8 cellular contexts compared by ENCODE assay signal in the genomic region with DNA sequence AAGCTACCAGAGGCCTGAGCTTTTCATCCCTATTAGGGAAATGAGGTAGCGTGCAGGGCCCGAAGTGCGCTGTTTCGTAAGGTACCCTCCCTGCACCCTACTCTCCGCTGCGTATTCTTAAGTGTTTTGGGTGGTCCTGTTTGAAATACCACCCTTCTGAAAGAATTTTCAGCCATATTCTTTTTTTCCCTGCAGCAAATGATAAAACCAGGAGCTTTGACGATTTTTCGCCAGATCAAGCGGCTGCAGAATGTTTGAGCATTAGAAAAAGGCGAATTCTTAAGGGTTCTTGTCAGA. TPM values are rescaled to one million over a fixed set of nuclear protein-coding genes. Genes with fewer than 3 reads are reported as not detected.
DNase-seq lines count a peak whose midpoint lies in the region; TF ChIP-seq lines count a peak whose summit lies in the region.

No MANE protein-coding gene starts in this region.

- H3K4me3 ChIP-seq in BE2C (ENCODE audit: low read depth, low read length) = peak overlapping the region; percentile 99
- H3K4me3 ChIP-seq in HUES48 (ENCODE audit: low read depth, low read length) = peak overlapping the region; percentile 96
- peak overlapping the region; percentile 88 for H3K4me3 ChIP-seq in hepatocyte
- peak overlapping the region; percentile 78 to 100 (median 97) for H3K4me3 ChIP-seq in spleen

- no peaks in the 10 kb centered on the region for H3K4me1 ChIP-seq in BE2C
- H3K4me1 ChIP-seq in HUES48 (ENCODE audit: control insufficient read depth, insufficient read depth, low read length) = peaks cover 7% of the 10 kb centered on the region; the same call in 1 of the 2 replicates
- H3K4me1 ChIP-seq in hepatocyte (ENCODE audit: insufficient read depth) = peaks cover 31% of the 10 kb centered on the region
- H3K4me1 ChIP-seq in spleen = peaks cover 31 to 85% (median 69%) of the 10 kb centered on the region in 6 donors

- H3K9ac ChIP-seq in HUES48 (ENCODE audit: low read depth, low read length) = peak overlapping the region; percentile 94

- peaks cover 39% of the 10 kb centered on the region for H4K20me1 ChIP-seq in hepatocyte (ENCODE audit: insufficient read depth, poor library complexity, severe bottlenecking)

- intact Hi-C loops in spleen (cut with DNase I; ENCODE audit: low total_unique reads) = loop anchor here (10.0 kb wide), 1 partner anchor 57 kb away; no protein-coding TSS in a partner anchor

- H3K27me3 ChIP-seq in BE2C = no peaks in the 10 kb centered on the region
- H3K27me3 ChIP-seq in HUES48 (ENCODE audit: control insufficient read depth, insufficient read depth, low read length) = no peaks in the 10 kb centered on the region
- H3K27me3 ChIP-seq in hepatocyte = no peaks in the 10 kb centered on the region
- no peaks in the 10 kb centered on the region for H3K27me3 ChIP-seq in spleen (replicated peaks in 1 of 7)

- no peaks in the 10 kb centered on the region for H3K9me2 ChIP-seq in hepatocyte (replicated peaks; ENCODE audit: insufficient read depth)

- H3K4me1 Mint-ChIP-seq in activated naive CD8-positive, alpha-beta T cell treated with anti-CD3 and anti-CD28 coated beads for 36 hours = peaks cover 43% of the 10 kb centered on the region

- peak overlapping the region; percentile 86 for H2AFZ ChIP-seq in hepatocyte

- peak overlapping the region; percentile 90 for H3K27ac ChIP-seq in HUES48 (ENCODE audit: low read depth, low read length)
- H3K27ac ChIP-seq in hepatocyte = peak overlapping the region; percentile 98
- H3K27ac ChIP-seq in spleen = peak overlapping the region; percentile 79 to 99 (median 96)

- peaks cover 93% of the 10 kb centered on the region for H3K79me2 ChIP-seq in hepatocyte

- H3K27ac Mint-ChIP-seq in activated naive CD8-positive, alpha-beta T cell treated with anti-CD3 and anti-CD28 coated beads for 36 hours = peak overlapping the region; percentile 97

- peaks cover 34% of the 10 kb centered on the region for H3K36me3 Mint-ChIP-seq in activated naive CD8-positive, alpha-beta T cell treated with anti-CD3 and anti-CD28 coated beads for 36 hours

- H3K27me3 Mint-ChIP-seq in activated naive CD8-positive, alpha-beta T cell treated with anti-CD3 and anti-CD28 coated beads for 36 hours = no peaks in the 10 kb centered on the region

- peak overlapping the region; percentile 97 for H3K4me3 Mint-ChIP-seq in activated naive CD8-positive, alpha-beta T cell treated with anti-CD3 and anti-CD28 coated beads for 36 hours

- no peak for TF ChIP-seq POLR2A in spleen (IDR thresholded peaks at IDR 0.05)

- H3K36me3 ChIP-seq in BE2C (no peaks in the 10 kb centered on the region; the same call in 1 of the 2 replicates), HUES48 (ENCODE audit: control insufficient read depth, insufficient read depth, low read length) (no peaks in the 10 kb centered on the region), hepatocyte (replicated peaks; ENCODE audit: insufficient read depth, low read depth) (no peaks in the 10 kb centered on the region), spleen (peaks cover 0 to 12% (median 0%) of the 10 kb centered on the region in 6 donors)

- TF ChIP-seq CTCF in BE2C (IDR thresholded peaks at IDR 0.05; ENCODE audit: low read depth, low read length) (no peak), hepatocyte (IDR thresholded peaks at IDR 0.05; ENCODE audit: poor library complexity) (no peak), spleen (IDR thresholded peaks at IDR 0.05 in 8 of 11, conservative IDR thresholded peaks at IDR 0.05 in 3 of 11) (no peak)

- peaks cover 3% of the 10 kb centered on the region for H3K9me3 Mint-ChIP-seq in activated naive CD8-positive, alpha-beta T cell treated with anti-CD3 and anti-CD28 coated beads for 36 hours

- 1% methylated on average over 10 of the region's 10 CpGs for WGBS in hepatocyte (ENCODE audit: low lambda C conversion rate, missing lambda C conversion rate)
- 0 to 1% (median 1%) methylated on average over 10 of the region's 10 CpGs for WGBS in spleen, 5 donors

- H3K9me3 ChIP-seq in BE2C = no peaks in the 10 kb centered on the region
- H3K9me3 ChIP-seq in HUES48 (ENCODE audit: control insufficient read depth, insufficient read depth, low read length) = no peaks in the 10 kb centered on the region
- H3K9me3 ChIP-seq in hepatocyte (ENCODE audit: low read depth) = no peaks in the 10 kb centered on the region
- no peaks in the 10 kb centered on the region for H3K9me3 ChIP-seq in spleen

- DNase-seq in BE2C (no peak), hepatocyte (ENCODE audit: low spot score) (no peak), spleen (peak; percentile 83), DMS53 (lab: John Stamatoyannopoulos, UW) (no peak), DMS153 treated with DMSO at 0.1 percent for 48 hours (lab: John Stamatoyannopoulos, UW; ENCODE audit: unreplicated experiment) (no peak), NCI-H2029 treated with DMSO at 0.1 percent for 48 hours (lab: John Stamatoyannopoulos, UW) (no peak)
- DNase-seq in activated naive CD8-positive, alpha-beta T cell treated with anti-CD3 and anti-CD28 coated beads for 36 hours = no peak

- H3K4me2 ChIP-seq in hepatocyte = peak overlapping the region; percentile 93

RNA-seq across cellular contexts. Expression of a gene that starts 1.2 kb away (rescaled TPM):
- polyA plus RNA-seq in BE2C (2012; ENCODE audit: insufficient read depth, insufficient read length, low read depth) = 19.5 TPM
- 10 to 100 TPM; 21.7 to 21.8 TPM for total RNA-seq in activated naive CD8-positive, alpha-beta T cell treated with anti-CD3 and anti-CD28 coated beads for 36 hours
- total RNA-seq in hepatocyte (14.8 and 19.2 TPM in 2 replicates), spleen (10 to 100 TPM; 25.5 to 32.5 (median 29.0) TPM)
- polyA plus RNA-seq in hepatocyte (4.8 and 7.4 TPM in 2 replicates), spleen (10 to 100 TPM in 1 of 3 donors, 1 to 10 TPM in 2; 9.4 to 12.3 (median 9.6) TPM)
